ENCODE assay signal across 6 cellular contexts in the genomic region with DNA sequence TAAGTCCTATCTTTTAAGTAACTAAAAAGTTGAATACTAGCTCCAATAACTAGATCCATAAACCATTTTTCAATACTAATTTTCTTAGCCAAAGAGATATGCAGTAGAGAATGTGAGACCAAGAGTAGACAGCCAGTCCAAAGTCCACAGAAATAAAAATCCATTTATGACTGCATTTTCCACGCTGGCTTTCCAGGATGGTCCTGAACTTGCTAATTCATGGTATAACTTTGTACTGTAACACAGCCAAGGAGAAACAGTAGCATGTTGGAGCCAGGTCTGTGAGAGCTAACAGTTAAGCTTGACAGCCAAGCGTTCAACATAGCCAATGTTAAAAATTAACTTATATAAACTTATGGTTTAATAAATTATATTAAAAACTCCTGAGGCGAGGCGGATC.
"Had no signal": no experiment of that assay in that cellular context is flagged by ENCODE, and none has a peak within 500 bp of the region (broad histone marks: within the 10 kb centered on the region; RNA-seq: fewer than 3 reads in every experiment).

No MANE protein-coding gene starts in this region.

- H3K4me2 ChIP-seq: GM23338 had no signal

- DNase-seq: H9, HCEC 1CT, KG1 had no signal

- ATAC-seq: GM23338, HepG2, K562 had no signal

- H3K4me3 ChIP-seq: GM23338, K562 had no signal

- H2AFZ ChIP-seq: GM23338 had no signal
